Comparison of ENCODE assay signal across 8 cellular contexts in the genomic region with DNA sequence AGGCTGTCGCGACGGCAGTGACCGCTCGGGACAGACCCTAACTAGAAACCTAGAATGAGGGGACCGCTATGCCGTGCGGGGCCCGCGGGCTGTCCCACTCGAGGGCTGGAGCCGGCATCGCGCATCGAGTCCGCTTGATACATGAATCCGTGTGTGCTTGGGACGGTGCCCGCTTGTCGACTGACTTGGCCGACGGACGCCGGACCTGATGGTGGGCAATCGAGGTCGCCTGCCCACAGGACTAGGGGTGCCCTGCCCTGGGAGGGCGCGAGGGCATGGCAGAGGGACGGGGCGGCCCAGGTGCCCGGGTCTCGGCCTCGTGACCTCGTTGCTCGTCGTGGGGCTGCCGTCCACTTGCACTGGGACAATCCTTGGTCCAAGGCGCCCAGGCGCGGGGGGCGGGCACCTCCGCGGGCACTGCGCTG. TPM values are rescaled to one million over a fixed set of nuclear protein-coding genes. Genes with fewer than 3 reads are reported as not detected.
DNase-seq lines count a peak whose midpoint lies in the region; ATAC-seq and TF ChIP-seq lines count a peak whose summit lies in the region.

No MANE protein-coding gene starts in this region.

- H3K4me1 Mint-ChIP-seq in stimulated activated effector memory CD8-positive, alpha-beta T cell treated with anti-CD3 and anti-CD28 coated beads, Interleukin-12 subunit alpha, Interleukin-12 subunit beta, amount 100 ng/mL, for 72 hours = peaks cover 23% of the 10 kb centered on the region

- peak overlapping the region; percentile 100 for H3K27ac Mint-ChIP-seq in stimulated activated effector memory CD8-positive, alpha-beta T cell treated with anti-CD3 and anti-CD28 coated beads, Interleukin-12 subunit alpha, Interleukin-12 subunit beta, amount 100 ng/mL, for 72 hours

- no peaks in the 10 kb centered on the region for H3K9me2 ChIP-seq in OCI-LY1 (ENCODE audit: low read depth, low read length)

- in situ Hi-C loops in astrocyte of the spinal cord (cut with HindIII; ENCODE audit: low sequenced_read_pairs) = no loop called here

- peak; percentile 69 for DNase-seq in NK-92 treated with Interleukin-12 subunit alpha and Interleukin-12 subunit beta, amount 100 ng/mL, for 24 hours (lab: John Stamatoyannopoulos, UW)
- DNase-seq in NK-92 (lab: John Stamatoyannopoulos, UW; ENCODE audit: unreplicated experiment) = no peak
- no peak for DNase-seq in astrocyte of the spinal cord (ENCODE audit: low read depth, low spot score)
- no peak for DNase-seq in kidney epithelial cell (ENCODE audit: low read depth)
- no peak for DNase-seq in stimulated activated effector memory CD8-positive, alpha-beta T cell treated with anti-CD3 and anti-CD28 coated beads, Interleukin-12 subunit alpha, Interleukin-12 subunit beta, amount 100 ng/mL, for 72 hours (ENCODE audit: low spot score in 2 of 2)
- DNase-seq in iPS-NIHi7 (ENCODE audit: extremely low spot score) = no peak
- DNase-seq in NCI-H1417 treated with DMSO at 0.1 percent for 48 hours (lab: John Stamatoyannopoulos, UW) = no peak

- peaks cover 18% of the 10 kb centered on the region; the same call in 1 of the 2 replicates for H3F3A ChIP-seq in OCI-LY1 (ENCODE audit: insufficient read depth, low read length)

- H3K79me2 ChIP-seq in OCI-LY1 (ENCODE audit: insufficient read depth, low read length) = peaks cover 38% of the 10 kb centered on the region

- ATAC-seq in stimulated activated effector memory CD8-positive, alpha-beta T cell treated with anti-CD3 and anti-CD28 coated beads, Interleukin-12 subunit alpha, Interleukin-12 subunit beta, amount 100 ng/mL, for 72 hours = peak; percentile 1

- no peaks in the 10 kb centered on the region for H3K9me3 ChIP-seq in OCI-LY1 (ENCODE audit: low read length)

- peaks cover 67% of the 10 kb centered on the region for H3K36me3 Mint-ChIP-seq in stimulated activated effector memory CD8-positive, alpha-beta T cell treated with anti-CD3 and anti-CD28 coated beads, Interleukin-12 subunit alpha, Interleukin-12 subunit beta, amount 100 ng/mL, for 72 hours

- H3K27ac ChIP-seq in OCI-LY1 (ENCODE audit: low read depth, low read length, poor library complexity, severe bottlenecking) = peak overlapping the region; percentile 86

- H3K4me2 ChIP-seq in OCI-LY1 (ENCODE audit: low read length) = peak overlapping the region; percentile 86

- peak overlapping the region; percentile 99 for H3K4me3 Mint-ChIP-seq in stimulated activated effector memory CD8-positive, alpha-beta T cell treated with anti-CD3 and anti-CD28 coated beads, Interleukin-12 subunit alpha, Interleukin-12 subunit beta, amount 100 ng/mL, for 72 hours

- peak overlapping the region; percentile 87 for H3K9ac ChIP-seq in OCI-LY1 (ENCODE audit: low read length)

- TF ChIP-seq CTCF in OCI-LY1 (IDR thresholded peaks at IDR 0.05; ENCODE audit: low read length) (no peak), astrocyte of the spinal cord (IDR thresholded peaks at IDR 0.05; ENCODE audit: low read depth, low read length) (no peak), kidney epithelial cell (IDR thresholded peaks at IDR 0.05; ENCODE audit: insufficient read depth, low read length, poor library complexity, severe bottlenecking) (no peak)

- H3K4me1 ChIP-seq in OCI-LY1 (ENCODE audit: insufficient read depth, low read length, severe bottlenecking) = peaks cover 40% of the 10 kb centered on the region

- no peak overlapping the region for H2AFZ ChIP-seq in OCI-LY1 (ENCODE audit: low read length)

- H4K20me1 ChIP-seq in OCI-LY1 (ENCODE audit: insufficient read depth, low read length) = no peaks in the 10 kb centered on the region

- H3K9me3 Mint-ChIP-seq in stimulated activated effector memory CD8-positive, alpha-beta T cell treated with anti-CD3 and anti-CD28 coated beads, Interleukin-12 subunit alpha, Interleukin-12 subunit beta, amount 100 ng/mL, for 72 hours = no peaks in the 10 kb centered on the region

- peaks cover 39% of the 10 kb centered on the region for H3K36me3 ChIP-seq in OCI-LY1 (ENCODE audit: insufficient read depth, low read length)
- peaks cover 4% of the 10 kb centered on the region for H3K36me3 ChIP-seq in kidney epithelial cell (ENCODE audit: control insufficient read depth, insufficient read depth, low read length)

- H3K27me3 ChIP-seq in OCI-LY1 (ENCODE audit: insufficient read depth, low read length) (no peaks in the 10 kb centered on the region), kidney epithelial cell (ENCODE audit: control insufficient read depth, insufficient read depth, low read length) (no peaks in the 10 kb centered on the region)

- H3K4me3 ChIP-seq in OCI-LY1 (ENCODE audit: low read depth, low read length, poor library complexity, severe bottlenecking) = peak overlapping the region; percentile 72
- peak overlapping the region; percentile 68 for H3K4me3 ChIP-seq in astrocyte of the spinal cord (ENCODE audit: low read depth, low read length)
- H3K4me3 ChIP-seq in kidney epithelial cell (ENCODE audit: low read depth, low read length) = peak overlapping the region; percentile 37

RNA-seq across cellular contexts. Expression of gene PTMA, which starts 0.7 kb away (rescaled TPM):
- total RNA-seq in kidney epithelial cell = 757 and 913 TPM in 2 replicates
